ENCODE assay signal across 32 cellular contexts in genomic region chr10:3446233-3446632, GRCh38.
"Had no signal": no experiment of that assay in that cellular context is flagged by ENCODE, and none has a peak within 500 bp of the region (broad histone marks: within the 10 kb centered on the region; RNA-seq: fewer than 3 reads in every experiment).

No MANE protein-coding gene starts in this region.

- H3K4me3 ChIP-seq: coronary artery, dorsolateral prefrontal cortex, gastrocnemius medialis, heart left ventricle had no signal

- H3K4me1 Mint-ChIP-seq: activated CD4-positive, alpha-beta T cell treated with anti-CD3 and anti-CD28 coated beads, Interleukin-2, amount 10 ng/mL, durations not matched to agents 7 days and 5 days; activated T-helper 17 cell treated with anti-CD3 and anti-CD28 coated beads, Interleukin-2, amount 50 U/mL, for 72 hours; central memory CD8-positive, alpha-beta T cell; T-helper 17 cell had no signal

- ATAC-seq: activated CD4-positive, alpha-beta T cell treated with anti-CD3 and anti-CD28 coated beads for 36 hours; activated CD8-positive, alpha-beta T cell treated with anti-CD3 and anti-CD28 coated beads for 36 hours; activated T-cell treated with anti-CD3 and anti-CD28 coated beads, Interleukin-2, amount 50 U/mL, for 4 hours; activated T-helper 17 cell treated with anti-CD3 and anti-CD28 coated beads, Interleukin-2, amount 50 U/mL, for 72 hours; gastrocnemius medialis; heart left ventricle; T-helper 17 cell had no signal

- H3K9me3 Mint-ChIP-seq: activated CD8-positive, alpha-beta T cell treated with anti-CD3 and anti-CD28 coated beads for 36 hours; activated T-cell treated with anti-CD3 and anti-CD28 coated beads, Interleukin-2, amount 50 U/mL, for 4 hours; activated T-helper 17 cell treated with anti-CD3 and anti-CD28 coated beads, Interleukin-2, amount 50 U/mL, for 72 hours; central memory CD8-positive, alpha-beta T cell had no signal

- H3K36me3 ChIP-seq: brain microvascular endothelial cell, gastrocnemius medialis, heart left ventricle, WERI-Rb-1 had no signal

- H3K27ac ChIP-seq: brain microvascular endothelial cell, coronary artery, dorsolateral prefrontal cortex, foreskin keratinocyte, gastrocnemius medialis, heart left ventricle, WERI-Rb-1 had no signal

- DNase-seq: activated CD4-positive, alpha-beta T cell treated with anti-CD3 and anti-CD28 coated beads for 36 hours; activated CD4-positive, alpha-beta T cell treated with anti-CD3 and anti-CD28 coated beads, Interleukin-2, amount 10 ng/mL, durations not matched to agents 7 days and 5 days; activated CD4-positive, alpha-beta T cell treated with anti-CD3 and anti-CD28 coated beads, Interleukin-2, amount 50 U/mL, for 4 hours; activated CD4-positive, CD25-positive, alpha-beta regulatory T cell; activated CD4-positive, CD25-positive, alpha-beta regulatory T cell treated with anti-CD3 and anti-CD28 coated beads, Interleukin-2, amount 50 U/mL, for 72 hours; activated CD8-positive, alpha-beta memory T cell treated with anti-CD3 and anti-CD28 coated beads for 24 hours; activated CD8-positive, alpha-beta T cell treated with anti-CD3 and anti-CD28 coated beads for 36 hours; activated effector memory CD4-positive, alpha-beta T cell treated with Interleukin-2 at 50 U/mL for 16 hours; activated gamma-delta T cell treated with Interleukin-2 at 50 U/mL for 16 hours; activated naive CD4-positive, alpha-beta T cell treated with anti-CD3 and anti-CD28 coated beads, Interleukin-2, amount 50 U/mL, for 16 hours; activated naive CD4-positive, alpha-beta T cell treated with Interleukin-2 at 50 U/mL for 16 hours; activated T-cell treated with anti-CD3 and anti-CD28 coated beads, Interleukin-2, amount 50 U/mL, for 4 hours; amniotic stem cell; anterior cingulate cortex; brain microvascular endothelial cell; dorsolateral prefrontal cortex; effector memory CD4-positive, alpha-beta T cell; endodermal cell; gastrocnemius medialis; glutamatergic neuron; heart left ventricle; T-helper 1 cell; T-helper 17 cell; T1000; WERI-Rb-1 had no signal

- H3K27me3 ChIP-seq: brain microvascular endothelial cell, dorsolateral prefrontal cortex, foreskin keratinocyte, gastrocnemius medialis, heart left ventricle had no signal

- H3K27ac Mint-ChIP-seq: activated CD4-positive, alpha-beta T cell treated with anti-CD3 and anti-CD28 coated beads for 36 hours; activated CD4-positive, alpha-beta T cell treated with anti-CD3 and anti-CD28 coated beads, Interleukin-2, amount 10 ng/mL, durations not matched to agents 7 days and 5 days; activated CD8-positive, alpha-beta T cell treated with anti-CD3 and anti-CD28 coated beads for 36 hours; activated naive CD8-positive, alpha-beta T cell; activated T-helper 17 cell treated with anti-CD3 and anti-CD28 coated beads, Interleukin-2, amount 50 U/mL, for 72 hours; dendritic cell treated with granulocyte-macrophage colony-stimulating factor and Interleukin-4, amounts not matched to agents 40 ng/mL and 50 ng/mL, for 4 days; endodermal cell; T-helper 17 cell; T-helper 2 cell treated with Interferon-gamma antibody and Interleukin-4, amounts not matched to agents 5 μg/mL and 100 μg/mL, for 36 hours had no signal

- H3K4me3 Mint-ChIP-seq: activated CD4-positive, alpha-beta T cell treated with anti-CD3 and anti-CD28 coated beads for 36 hours; activated CD4-positive, alpha-beta T cell treated with anti-CD3 and anti-CD28 coated beads, Interleukin-2, amount 10 ng/mL, durations not matched to agents 7 days and 5 days; activated CD8-positive, alpha-beta T cell treated with anti-CD3 and anti-CD28 coated beads for 36 hours; activated naive CD8-positive, alpha-beta T cell; activated T-cell treated with anti-CD3 and anti-CD28 coated beads, Interleukin-2, amount 50 U/mL, for 4 hours; activated T-helper 17 cell treated with anti-CD3 and anti-CD28 coated beads, Interleukin-2, amount 50 U/mL, for 72 hours; central memory CD8-positive, alpha-beta T cell; dendritic cell treated with granulocyte-macrophage colony-stimulating factor and Interleukin-4, amounts not matched to agents 40 ng/mL and 50 ng/mL, for 4 days; endodermal cell; T-helper 17 cell; T-helper 2 cell treated with Interferon-gamma antibody and Interleukin-4, amounts not matched to agents 5 μg/mL and 100 μg/mL, for 36 hours had no signal

- H3K36me3 Mint-ChIP-seq: activated naive CD8-positive, alpha-beta T cell had no signal

- H3K4me1 ChIP-seq: gastrocnemius medialis, heart left ventricle had no signal

- H3K9me3 ChIP-seq: gastrocnemius medialis, heart left ventricle had no signal
